In the genomic region with DNA sequence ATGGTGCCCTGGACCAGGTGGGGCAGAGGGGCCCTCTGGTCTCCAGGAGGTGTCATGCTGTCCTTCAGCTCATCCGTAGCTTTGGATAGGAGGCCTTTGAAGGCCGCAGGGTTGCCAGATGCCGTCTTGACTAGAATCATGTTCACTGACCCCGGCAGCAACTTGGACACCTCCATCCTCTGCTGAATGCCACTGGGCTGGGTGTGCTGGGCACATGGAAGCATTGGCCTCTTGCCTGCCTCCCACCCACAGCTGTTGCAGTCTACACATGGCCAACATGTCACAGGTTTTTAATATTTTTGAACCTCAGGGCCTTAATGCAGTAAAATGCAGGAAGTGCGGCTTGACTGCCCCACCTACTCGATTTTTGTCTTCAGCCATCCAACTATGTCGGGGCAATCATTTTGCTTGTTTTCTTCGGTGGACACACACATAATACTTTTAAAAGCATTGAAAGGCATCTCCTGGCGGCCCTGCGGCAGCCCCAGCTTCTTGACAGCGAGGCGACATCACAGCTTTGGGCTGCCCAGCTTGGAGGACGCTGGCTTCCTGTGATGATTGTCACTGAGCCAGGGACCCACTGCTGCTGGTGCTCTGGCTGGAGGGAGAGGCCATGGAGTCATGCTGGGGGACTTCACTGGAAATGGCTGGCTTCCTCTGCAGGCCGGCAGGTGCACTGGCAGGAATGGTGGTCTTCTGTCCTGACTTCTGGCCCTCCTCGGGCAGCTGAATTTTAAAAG, we compare ENCODE assay signal across 24 cellular contexts. TPM values are rescaled to one million over a fixed set of nuclear protein-coding genes. Genes with fewer than 3 reads are reported as not detected.
DNase-seq lines count a peak whose midpoint lies in the region; ATAC-seq and TF ChIP-seq lines count a peak whose summit lies in the region.
"Had no signal": no experiment of that assay in that cellular context is flagged by ENCODE, and none has a peak within 500 bp of the region (broad histone marks: within the 10 kb centered on the region; RNA-seq: fewer than 3 reads in every experiment).

No MANE protein-coding gene starts in this region.

- no peaks in the 10 kb centered on the region for H3K36me3 Mint-ChIP-seq in stimulated activated effector memory CD8-positive, alpha-beta T cell treated with anti-CD3 and anti-CD28 coated beads, Interleukin-12 subunit alpha, Interleukin-12 subunit beta, amount 100 ng/mL, for 72 hours
- H3K36me3 Mint-ChIP-seq: CD8-positive, alpha-beta memory T cell; IgD-negative memory B cell had no signal

- H3K27ac Mint-ChIP-seq in stimulated activated effector memory CD8-positive, alpha-beta T cell treated with anti-CD3 and anti-CD28 coated beads, Interleukin-12 subunit alpha, Interleukin-12 subunit beta, amount 100 ng/mL, for 72 hours = peak overlapping the region; percentile 89
- H3K27ac Mint-ChIP-seq: IgD-negative memory B cell had no signal

- DNase-seq in CD1c-positive myeloid dendritic cell (ENCODE audit: extremely low spot score) = peak; percentile 13
- DNase-seq in NB4 (ENCODE audit: low read depth) = peak; percentile 18
- DNase-seq in myocyte (ENCODE audit: low read depth) = peak; percentile 50
- no peak for DNase-seq in stimulated activated effector memory CD8-positive, alpha-beta T cell treated with anti-CD3 and anti-CD28 coated beads, Interleukin-12 subunit alpha, Interleukin-12 subunit beta, amount 100 ng/mL, for 72 hours (ENCODE audit: low spot score in 2 of 2)
- DNase-seq in AG20443 (ENCODE audit: low spot score) = no peak
- no peak for DNase-seq in EL
- no peak for DNase-seq in dorsolateral prefrontal cortex
- DNase-seq: DMS 273 treated with DMSO at 0.1 percent for 48 hours, DMS79, GF-D8, NCI-H1092 treated with DMSO at 0.1 percent for 48 hours, NCI-H1436, NCI-H187, NCI-H2081 treated with DMSO at 0.1 percent for 48 hours, NCI-H2171, NCI-H226, NCI-H510A, NCI-H69, RPMI8226, SHP77 had no signal

- H3K4me1 Mint-ChIP-seq in stimulated activated effector memory CD8-positive, alpha-beta T cell treated with anti-CD3 and anti-CD28 coated beads, Interleukin-12 subunit alpha, Interleukin-12 subunit beta, amount 100 ng/mL, for 72 hours = peaks cover 22% of the 10 kb centered on the region

- H3K27ac ChIP-seq in dorsolateral prefrontal cortex = peak overlapping the region in 2 of 59 donors; percentile 18 to 46
- H3K27ac ChIP-seq: C4-2B, KMS-11 had no signal

- H3K9me3 Mint-ChIP-seq in stimulated activated effector memory CD8-positive, alpha-beta T cell treated with anti-CD3 and anti-CD28 coated beads, Interleukin-12 subunit alpha, Interleukin-12 subunit beta, amount 100 ng/mL, for 72 hours = no peaks in the 10 kb centered on the region
- H3K9me3 Mint-ChIP-seq: IgD-negative memory B cell had no signal

- H3K4me3 Mint-ChIP-seq in stimulated activated effector memory CD8-positive, alpha-beta T cell treated with anti-CD3 and anti-CD28 coated beads, Interleukin-12 subunit alpha, Interleukin-12 subunit beta, amount 100 ng/mL, for 72 hours = no peak overlapping the region

- intact Hi-C loops in dorsolateral prefrontal cortex (cut with DNase I) = loop anchor here in 1 of 2 donors (2.0 to 5.0 kb wide), 2 partner anchors 167 to 230 kb away; no protein-coding TSS in a partner anchor

- no peak for TF ChIP-seq POLR2A in NB4 (IDR thresholded peaks at IDR 0.05; ENCODE audit: extremely low read depth, insufficient read length)

- H3K27me3 ChIP-seq in dorsolateral prefrontal cortex = no peaks in the 10 kb centered on the region

- ATAC-seq in stimulated activated effector memory CD8-positive, alpha-beta T cell treated with anti-CD3 and anti-CD28 coated beads, Interleukin-12 subunit alpha, Interleukin-12 subunit beta, amount 100 ng/mL, for 72 hours = no peak

- TF ChIP-seq CTCF in NB4 (IDR thresholded peaks at IDR 0.05; ENCODE audit: low read depth, low read length) (no peak), dorsolateral prefrontal cortex (IDR thresholded peaks at IDR 0.05 in 54 of 56, conservative IDR thresholded peaks at IDR 0.05 in 2 of 56; ENCODE audit: low read depth in 1 of 56, partially characterized antibody in 56 of 56) (no peak)

- H3K4me3 ChIP-seq in NB4 (ENCODE audit: low read depth, low read length) (no peak overlapping the region), dorsolateral prefrontal cortex (no peak overlapping the region)

RNA-seq across cellular contexts. Expression of gene ACAD9, which starts 31.6 kb away (rescaled TPM):
- total RNA-seq in myocyte (38.1 and 42.3 TPM in 2 replicates), dorsolateral prefrontal cortex (10 to 100 TPM; 36.3 to 64.1 (median 51.0) TPM)
- polyA plus RNA-seq in myocyte (2012) = 36.4 TPM

Comparison
In these comparisons a context has a peak if more than half of its experiments do, and no peak if none do; other contexts are left out.
1. DNase-seq: peak in CD1c-positive myeloid dendritic cell (single experiment), NB4 (single experiment) and myocyte (single experiment); none in stimulated activated effector memory CD8-positive, alpha-beta T cell treated with anti-CD3 and anti-CD28 coated beads, Interleukin-12 subunit alpha, Interleukin-12 subunit beta, amount 100 ng/mL, for 72 hours (0 of 2), AG20443 (single experiment), EL (single experiment) and dorsolateral prefrontal cortex (0 of 10).